In the genomic region with DNA sequence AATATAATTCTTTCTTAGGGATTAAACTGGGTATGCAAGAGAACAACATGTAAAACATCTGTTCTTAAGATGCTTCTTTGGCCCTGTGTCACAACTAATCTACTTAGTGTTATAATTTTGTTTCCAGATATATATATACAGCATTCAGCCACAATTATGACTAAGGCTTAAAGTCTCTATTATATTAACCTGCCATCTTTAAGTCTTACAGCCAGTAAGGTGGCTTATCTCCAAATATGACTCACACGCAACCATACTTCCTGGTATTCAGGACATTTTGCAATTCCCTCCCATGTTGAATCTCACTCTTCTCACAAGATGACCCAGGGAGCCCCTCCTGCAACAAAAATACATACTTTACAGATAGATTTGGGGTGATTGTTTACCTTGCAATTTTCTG, we compare ENCODE assay signal across 15 cellular contexts. TPM values are rescaled to one million over a fixed set of nuclear protein-coding genes. Genes with fewer than 3 reads are reported as not detected.
A peak's percentile ranks its signal among the peaks of the same experiment; 100 is the strongest.
DNase-seq lines count a peak whose midpoint lies in the region; ATAC-seq, FAIRE-seq and TF ChIP-seq lines count a peak whose summit lies in the region.
"Had no signal": no experiment of that assay in that cellular context is flagged by ENCODE, and none has a peak within 500 bp of the region (broad histone marks: within the 10 kb centered on the region; RNA-seq: fewer than 3 reads in every experiment).

No MANE protein-coding gene starts in this region.

- peak overlapping the region; percentile 52; the same call in 1 of the 3 replicates for H3K27ac ChIP-seq in K562 (ENCODE audit: extremely low read depth, low read depth, low read length)
- no peak overlapping the region for H3K27ac ChIP-seq in mesenchymal stem cell (ENCODE audit: low read length, poor library complexity, severe bottlenecking)
- H3K27ac ChIP-seq: vagina had no signal

- no peaks in the 10 kb centered on the region for H3K9me1 ChIP-seq in K562 (ENCODE audit: control insufficient read depth, insufficient read depth, low read length)

- CTCF ChIA-PET in K562 (lab: Yijun Ruan, JAX; ENCODE audit: low intra/inter-chr PET ratio) = no interaction called here

- TF ChIP-seq POLR2A in NB4 (IDR thresholded peaks at IDR 0.05; ENCODE audit: extremely low read depth, insufficient read length) (no peak), K562 (conservative IDR thresholded peaks at IDR 0.05) (no peak)

- H3K4ac ChIP-seq in mesenchymal stem cell (ENCODE audit: low read depth in 1 of 2, low read length in 2 of 2) = no peak overlapping the region

- H3K9me3 ChIP-seq in K562 (replicated peaks; ENCODE audit: control insufficient read depth, insufficient read depth, low read depth, low read length) = no peaks in the 10 kb centered on the region
- no peaks in the 10 kb centered on the region for H3K9me3 ChIP-seq in mesenchymal stem cell (ENCODE audit: control insufficient read depth, low read length)
- H3K9me3 ChIP-seq: vagina had no signal

- intact Hi-C loops in K562 (cut with micrococcal nuclease) = no loop called here
- intact Hi-C loops in left ventricle myocardium superior (cut with micrococcal nuclease) = no loop called here
- intact Hi-C loops in Right ventricle myocardium superior (cut with DNase I) = loop anchor here (5.0 kb wide), 1 partner anchor 41 kb away; no protein-coding TSS in a partner anchor

- H2BK120ac ChIP-seq in mesenchymal stem cell (ENCODE audit: low read depth, low read length) = no peak overlapping the region

- no peaks in the 10 kb centered on the region for H3K79me2 ChIP-seq in K562 (ENCODE audit: control insufficient read depth, insufficient read depth, low read length)

- no TSS peak for BruUV-seq in K562 (replicated peaks; lab: Mats Ljungman, UMichigan)

- H3K4me2 ChIP-seq in K562 (ENCODE audit: insufficient read depth, low read length) = no peak overlapping the region
- H3K4me2 ChIP-seq in mesenchymal stem cell (ENCODE audit: low read length, poor library complexity, severe bottlenecking) = no peak overlapping the region

- no peaks in the 10 kb centered on the region for H3K36me3 ChIP-seq in K562 (ENCODE audit: control insufficient read depth, insufficient read depth, low read length)
- no peaks in the 10 kb centered on the region for H3K36me3 ChIP-seq in mesenchymal stem cell (ENCODE audit: control insufficient read depth in 1 of 2, insufficient read depth in 2 of 2, low read depth in 1 of 2, low read length in 2 of 2)
- H3K36me3 ChIP-seq: vagina had no signal

- H2BK12ac ChIP-seq in mesenchymal stem cell (ENCODE audit: low read length in 2 of 2) = no peak overlapping the region

- no peak overlapping the region for H2AK5ac ChIP-seq in mesenchymal stem cell (ENCODE audit: low read length, severe bottlenecking)

- no peaks in the 10 kb centered on the region for H3K79me1 ChIP-seq in mesenchymal stem cell (replicated peaks; ENCODE audit: low read length, poor library complexity, severe bottlenecking)

- H3K18ac ChIP-seq in mesenchymal stem cell (ENCODE audit: low read depth in 1 of 2, low read length in 2 of 2) = no peak overlapping the region

- no peak for TF ChIP-seq EP300 in K562 (IDR thresholded peaks at IDR 0.05; ENCODE audit: low read length)

- H3K4me1 ChIP-seq in K562 (replicated peaks in 1 of 2; ENCODE audit: control insufficient read depth in 2 of 2, insufficient read depth in 2 of 2, low read length in 2 of 2) = peaks cover 0 to 13% of the 10 kb centered on the region in 2 experiments; a peak in 2 of 5 replicates
- H3K4me1 ChIP-seq in mesenchymal stem cell (ENCODE audit: control insufficient read depth, insufficient read depth, low read depth, low read length) = no peaks in the 10 kb centered on the region
- H3K4me1 ChIP-seq: vagina had no signal

- TF ChIP-seq CTCF in NB4 (IDR thresholded peaks at IDR 0.05; ENCODE audit: low read depth, low read length) = no peak
- TF ChIP-seq CTCF in K562 (IDR thresholded peaks at IDR 0.05 in 2 of 3, conservative IDR thresholded peaks at IDR 0.05 in 1 of 3; ENCODE audit: insufficient read depth in 2 of 3, low read depth in 1 of 3, low read length in 3 of 3) = no peak

- H2BK5ac ChIP-seq in mesenchymal stem cell (ENCODE audit: low read depth, low read length, poor library complexity, severe bottlenecking) = no peak overlapping the region

- H3K9ac ChIP-seq in K562 (ENCODE audit: insufficient read depth in 1 of 2, low read depth in 2 of 2, low read length in 2 of 2) = no peak overlapping the region
- no peak overlapping the region for H3K9ac ChIP-seq in mesenchymal stem cell (ENCODE audit: low read length)

- no peaks in the 10 kb centered on the region for H3K27me3 ChIP-seq in K562 (ENCODE audit: control insufficient read depth in 2 of 2, insufficient read depth in 2 of 2, low read length in 2 of 2)
- no peaks in the 10 kb centered on the region for H3K27me3 ChIP-seq in mesenchymal stem cell (ENCODE audit: control insufficient read depth in 1 of 2, insufficient read depth in 1 of 2, low read length in 2 of 2)
- H3K27me3 ChIP-seq: vagina had no signal

- peak overlapping the region; percentile 72 for H2AFZ ChIP-seq in K562 (ENCODE audit: low read depth, low read length)
- no peak overlapping the region for H2AFZ ChIP-seq in mesenchymal stem cell (ENCODE audit: low read depth, low read length)

- no peak overlapping the region for H4K91ac ChIP-seq in mesenchymal stem cell (ENCODE audit: low read length)

- 0% methylated on average over 1 of the region's 1 CpG for WGBS in K562 (ENCODE audit: insufficient coverage, low coverage, missing lambda C conversion rate)
- 75% methylated on average over 1 of the region's 1 CpG for WGBS in mesenchymal stem cell

- POLR2A ChIA-PET in K562 (lab: Yijun Ruan, JAX) = interaction anchor here (1.3 kb wide), 1 partner anchor 16 kb away, joined by 3 read pairs; no protein-coding TSS in a partner anchor

- TF ChIP-seq RAD21 in K562 (CRISPR knock-in tag; conservative IDR thresholded peaks at IDR 0.05 in 1 of 2, IDR thresholded peaks at IDR 0.05 in 1 of 2) = no peak

- ATAC-seq in K562 = peak; percentile 75
- no peak for ATAC-seq in left ventricle myocardium superior
- no peak for ATAC-seq in GM18519 (IDR thresholded peaks at IDR 0.05; ENCODE audit: low FRiP score, unreplicated experiment)
- ATAC-seq in Right ventricle myocardium superior (ENCODE audit: poor library complexity) = no peak
- ATAC-seq: naive thymus-derived CD8-positive, alpha-beta T cell had no signal

- no peaks in the 10 kb centered on the region for H4K20me1 ChIP-seq in K562 (replicated peaks; ENCODE audit: control insufficient read depth, insufficient read depth, low read length)

- in situ Hi-C loops in K562 (cut with MboI) = no loop called here

- H3K4me3 ChIP-seq in NB4 (ENCODE audit: low read depth, low read length) = no peak overlapping the region
- H3K4me3 ChIP-seq in K562 = no peak overlapping the region
- H3K4me3 ChIP-seq in mesenchymal stem cell (ENCODE audit: insufficient read depth in 1 of 2, low read depth in 1 of 2, low read length in 2 of 2) = no peak overlapping the region
- H3K4me3 ChIP-seq: vagina had no signal

- DNase-seq in EH (ENCODE audit: low read depth) (peak; percentile 53), NB4 (ENCODE audit: low read depth) (peak; percentile 66), K562 (ENCODE audit: extremely low read depth in 1 of 4, low spot score in 3 of 4) (peak; percentile 15 to 53 (median 32)), mesenchymal stem cell (peak; percentile 38), left ventricle myocardium superior (no peak), NCI-H1092 (lab: John Stamatoyannopoulos, UW) (no peak), Right ventricle myocardium superior (no peak)
- DNase-seq: activated naive CD8-positive, alpha-beta T cell treated with anti-CD3 and anti-CD28 coated beads, Interleukin-2, amount 10 ng/mL, durations not matched to agents 7 days and 5 days; immature natural killer cell; naive thymus-derived CD8-positive, alpha-beta T cell; NCI-H1436 treated with DMSO at 0.1 percent for 48 hours; NCI-H526 treated with DMSO at 0.1 percent for 48 hours; T-helper 2 cell had no signal

- H2BK15ac ChIP-seq in mesenchymal stem cell (ENCODE audit: low read depth, poor library complexity, severe bottlenecking) = no peak overlapping the region

- FAIRE-seq in K562 (lab: Jason Lieb, UNC) = no peak

- no peak overlapping the region for H3K23ac ChIP-seq in mesenchymal stem cell (ENCODE audit: low read length in 2 of 2)

- no peak overlapping the region for H4K8ac ChIP-seq in mesenchymal stem cell (ENCODE audit: low read length)

- H3K14ac ChIP-seq in mesenchymal stem cell (ENCODE audit: low read length in 2 of 2) = no peak overlapping the region

TF ChIP-seq in K562, 482 proteins besides CTCF, POLR2A, EP300 and RAD21 (continues in another document):
- TF ChIP-seq NFIC (IDR thresholded peaks at IDR 0.05) = no peak
- TF ChIP-seq, protein P1, sequence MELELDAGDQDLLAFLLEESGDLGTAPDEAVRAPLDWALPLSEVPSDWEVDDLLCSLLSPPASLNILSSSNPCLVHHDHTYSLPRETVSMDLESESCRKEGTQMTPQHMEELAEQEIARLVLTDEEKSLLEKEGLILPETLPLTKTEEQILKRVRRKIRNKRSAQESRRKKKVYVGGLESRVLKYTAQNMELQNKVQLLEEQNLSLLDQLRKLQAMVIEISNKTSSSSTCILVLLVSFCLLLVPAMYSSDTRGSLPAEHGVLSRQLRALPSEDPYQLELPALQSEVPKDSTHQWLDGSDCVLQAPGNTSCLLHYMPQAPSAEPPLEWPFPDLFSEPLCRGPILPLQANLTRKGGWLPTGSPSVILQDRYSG (tag; conservative IDR thresholded peaks at IDR 0.05; ENCODE audit: low read depth) = no peak

RNA-seq across cellular contexts. Expression of a gene that starts 6.6 kb away (rescaled TPM):
- 7.1 and 16.3 TPM in 2 replicates for total RNA-seq in K562 (2011; cell fraction: chromatin; rRNA removed; ENCODE audit: low replicate concordance)
- total RNA-seq in K562 (2011; cell fraction: nucleolus; rRNA removed) = 2.1 and 2.8 TPM in 2 replicates
- 6.5 and 6.6 TPM in 2 replicates for total RNA-seq in K562 (2011; cell fraction: nucleoplasm; rRNA removed)
- total RNA-seq in K562 (2014; rRNA removed) (2.7 and 4.8 TPM in 2 replicates), K562 (2014; rRNA removed; fragmentation: Illumina TruSeq; extraction: Trizol) (9.1 and 10.9 TPM in 2 replicates), K562 (2015; rRNA removed; fragmentation: Illumina TruSeq; extraction: Trizol) (9.1 and 10.5 TPM in 2 replicates), K562 (2021) (7.7 and 7.8 TPM in 2 replicates), left ventricle myocardium superior (5.8 TPM), Right ventricle myocardium superior (4.2 TPM)
- polyA plus RNA-seq in K562 (2011; rRNA removed) (4.5 and 5.9 TPM in 2 replicates), K562 (2014; fragmentation: Illumina TruSeq; extraction: Trizol) (5.6 and 6.5 TPM in 2 replicates), K562 (2014; fragmentation: Nextera tagmentation; extraction: Ambion mirVana) (1 to 10 TPM; 2.8 to 3.7 TPM), K562 (2014; rRNA removed) (3.6 and 4.4 TPM in 2 replicates)
- polyA plus RNA-seq in K562 (2011; cell fraction: cytosol; rRNA removed) = 0.39 and 2.1 TPM in 2 replicates
- 2.3 and 2.8 TPM in 2 replicates for polyA plus RNA-seq in K562 (2011; cell fraction: nucleus; rRNA removed)
- polyA plus RNA-seq in K562 (2012) = 3.8 and 3.9 TPM in 2 replicates
- 10.6 and 12.0 TPM in 2 replicates for polyA minus RNA-seq in K562 (2011; rRNA and poly(A)+ RNA removed)
- 1.5 and 3.4 TPM in 2 replicates for polyA minus RNA-seq in K562 (2011; cell fraction: cytosol; rRNA and poly(A)+ RNA removed)
- 3.2 and 8.4 TPM in 2 replicates for polyA minus RNA-seq in K562 (2011; cell fraction: nucleus; rRNA and poly(A)+ RNA removed)
- 0.75 TPM for polyA plus RNA-seq in mesenchymal stem cell (2013, experiment 1 of 2)
- 0.70 TPM for polyA plus RNA-seq in mesenchymal stem cell (2013, experiment 2 of 2)

Comparison
In these comparisons a context has a peak if more than half of its experiments do, and no peak if none do; other contexts are left out.
1. DNase-seq: peak in EH (single experiment), NB4 (single experiment), K562 (4 of 4) and mesenchymal stem cell (single experiment); none in left ventricle myocardium superior (single experiment), NCI-H1092 (single experiment) and Right ventricle myocardium superior (single experiment).